ENCODE assay signal across 25 cellular contexts in the genomic region with DNA sequence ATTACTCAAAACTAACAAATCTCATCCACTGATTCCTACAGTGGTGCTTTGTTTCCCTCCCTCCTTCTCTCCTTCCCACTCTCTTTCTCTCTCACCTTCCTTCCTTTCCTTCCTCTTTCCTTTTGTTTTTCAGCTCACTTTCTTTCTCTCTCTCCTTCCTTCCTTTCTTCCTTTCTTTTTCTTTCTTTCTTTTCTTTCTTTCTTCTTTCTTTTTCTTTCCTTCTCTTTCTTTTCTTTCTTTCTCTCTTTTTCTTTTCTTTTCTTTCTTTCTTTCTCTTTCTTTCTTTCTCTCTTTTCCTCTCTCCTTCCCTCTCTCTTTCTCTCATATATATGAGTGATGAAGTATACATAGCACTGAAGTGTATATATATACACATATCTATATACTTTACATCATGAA.
DNase-seq lines count a peak whose midpoint lies in the region; ATAC-seq and TF ChIP-seq lines count a peak whose summit lies in the region.
"Had no signal": no experiment of that assay in that cellular context is flagged by ENCODE, and none has a peak within 500 bp of the region (broad histone marks: within the 10 kb centered on the region; RNA-seq: fewer than 3 reads in every experiment).

No MANE protein-coding gene starts in this region.

- H3K9me3 ChIP-seq in CD8-positive, alpha-beta T cell (ENCODE audit: low read length), result no peaks in the 10 kb centered on the region
- no peaks in the 10 kb centered on the region for H3K9me3 ChIP-seq in endodermal cell (ENCODE audit: control insufficient read depth, low read length)
- no peaks in the 10 kb centered on the region for H3K9me3 ChIP-seq in vagina
- H3K9me3 ChIP-seq in MM.1S (replicated peaks; ENCODE audit: insufficient read depth, low read length), result no peaks in the 10 kb centered on the region
- H3K9me3 ChIP-seq: A549, BE2C, BLaER1 had no signal

- H3K27ac ChIP-seq in CD8-positive, alpha-beta T cell (ENCODE audit: low read depth, low read length), result no peak overlapping the region
- no peak overlapping the region for H3K27ac ChIP-seq in endodermal cell (ENCODE audit: low read depth, low read length)
- no peak overlapping the region for H3K27ac ChIP-seq in vagina
- no peak overlapping the region for H3K27ac ChIP-seq in MM.1S (ENCODE audit: low read length)
- H3K27ac ChIP-seq: 22Rv1, A549, BLaER1 had no signal

- H3K27ac Mint-ChIP-seq in activated T-cell treated with anti-CD3 and anti-CD28 coated beads, Interleukin-2, amount 50 U/mL, for 72 hours, result peak overlapping the region; percentile 66
- H3K27ac Mint-ChIP-seq in CD8-positive, alpha-beta T cell, result no peak overlapping the region
- H3K27ac Mint-ChIP-seq in WTC11 (no peak overlapping the region), endodermal cell (peak overlapping the region; percentile 10)
- H3K27ac Mint-ChIP-seq: CD4-positive, alpha-beta T cell; CD8-positive, alpha-beta memory T cell had no signal

- DNase-seq in activated T-cell treated with anti-CD3 and anti-CD28 coated beads, Interleukin-2, amount 50 U/mL, for 72 hours, result no peak
- DNase-seq in activated T-cell treated with anti-CD3 and anti-CD28 coated beads, Interleukin-2, amount 50 U/mL, for 48 hours, result no peak
- DNase-seq in CD8-positive, alpha-beta T cell, result no peak
- DNase-seq in WTC11 (ENCODE audit: low spot score) (no peak), endodermal cell (no peak), vagina (ENCODE audit: extremely low spot score in 2 of 2) (no peak), MM.1S (no peak)
- DNase-seq: AML-193; BE2C; C1 segment of cervical spinal cord; CD4-positive, alpha-beta T cell; CD8-positive, alpha-beta memory T cell; COR-L47; DMS 273 treated with DMSO at 0.1 percent for 48 hours; DMS153; DMS53; DMS79; DND-41; EL; GDM1 had no signal

- POLR2A ChIA-PET in CD8-positive, alpha-beta T cell (lab: Charles Lee), result no interaction called here
- POLR2A ChIA-PET in WTC11 (lab: Charles Lee), result no interaction called here

- H3K36me3 Mint-ChIP-seq in activated T-cell treated with anti-CD3 and anti-CD28 coated beads, Interleukin-2, amount 50 U/mL, for 72 hours (ENCODE audit: insufficient read depth in 2 of 2), result no peaks in the 10 kb centered on the region
- no peaks in the 10 kb centered on the region for H3K36me3 Mint-ChIP-seq in CD8-positive, alpha-beta T cell
- H3K36me3 Mint-ChIP-seq in WTC11, result no peaks in the 10 kb centered on the region
- H3K36me3 Mint-ChIP-seq in endodermal cell (ENCODE audit: low read depth), result no peaks in the 10 kb centered on the region
- H3K36me3 Mint-ChIP-seq: CD8-positive, alpha-beta memory T cell had no signal

- H3K9ac ChIP-seq in endodermal cell (ENCODE audit: extremely low read depth, low read length, poor library complexity, severe bottlenecking), result no peak overlapping the region
- no peak overlapping the region for H3K9ac ChIP-seq in MM.1S (ENCODE audit: low read length)
- H3K9ac ChIP-seq: BLaER1 had no signal

- no peak overlapping the region for H2AFZ ChIP-seq in MM.1S (ENCODE audit: low read length)

- H3K4me2 ChIP-seq in MM.1S (ENCODE audit: low read depth, low read length), result no peak overlapping the region
- H3K4me2 ChIP-seq: A549, BLaER1 had no signal

- H3K9me3 Mint-ChIP-seq in activated T-cell treated with anti-CD3 and anti-CD28 coated beads, Interleukin-2, amount 50 U/mL, for 72 hours, result peaks cover 0 to 2% of the 10 kb centered on the region in 2 donors
- peaks cover 5% of the 10 kb centered on the region for H3K9me3 Mint-ChIP-seq in CD8-positive, alpha-beta T cell
- H3K9me3 Mint-ChIP-seq in WTC11, result no peaks in the 10 kb centered on the region
- H3K9me3 Mint-ChIP-seq in endodermal cell, result no peaks in the 10 kb centered on the region
- H3K9me3 Mint-ChIP-seq: CD4-positive, alpha-beta T cell had no signal

- no peaks in the 10 kb centered on the region for H3F3A ChIP-seq in MM.1S (ENCODE audit: insufficient read depth, low read length)

- H3K4me1 ChIP-seq in CD8-positive, alpha-beta T cell (ENCODE audit: insufficient read depth, low read length), result no peaks in the 10 kb centered on the region
- H3K4me1 ChIP-seq in endodermal cell (ENCODE audit: control insufficient read depth, insufficient read depth, low read length) (no peaks in the 10 kb centered on the region), vagina (no peaks in the 10 kb centered on the region), MM.1S (ENCODE audit: low read length) (no peaks in the 10 kb centered on the region)
- H3K4me1 ChIP-seq: A549, BE2C, BLaER1 had no signal

- H3K4me3 ChIP-seq in CD8-positive, alpha-beta T cell (ENCODE audit: low read depth, low read length), result no peak overlapping the region
- H3K4me3 ChIP-seq in endodermal cell (ENCODE audit: low read length) (no peak overlapping the region), vagina (no peak overlapping the region), MM.1S (ENCODE audit: low read length) (no peak overlapping the region)
- H3K4me3 ChIP-seq: A549, BLaER1, GM12878 had no signal

- no peaks in the 10 kb centered on the region for H3K27me3 Mint-ChIP-seq in activated T-cell treated with anti-CD3 and anti-CD28 coated beads, Interleukin-2, amount 50 U/mL, for 72 hours (ENCODE audit: low read depth)
- no peaks in the 10 kb centered on the region for H3K27me3 Mint-ChIP-seq in CD8-positive, alpha-beta T cell (ENCODE audit: low read depth)
- H3K27me3 Mint-ChIP-seq in WTC11 (ENCODE audit: low read depth) (no peaks in the 10 kb centered on the region), endodermal cell (ENCODE audit: insufficient read depth) (no peaks in the 10 kb centered on the region)
- H3K27me3 Mint-ChIP-seq: CD4-positive, alpha-beta T cell; CD8-positive, alpha-beta memory T cell had no signal

- H3K36me3 ChIP-seq in CD8-positive, alpha-beta T cell (ENCODE audit: insufficient read depth, low read length), result no peaks in the 10 kb centered on the region
- H3K36me3 ChIP-seq in endodermal cell (ENCODE audit: control insufficient read depth, insufficient read depth, low read length), result no peaks in the 10 kb centered on the region
- H3K36me3 ChIP-seq in vagina, result no peaks in the 10 kb centered on the region
- no peaks in the 10 kb centered on the region for H3K36me3 ChIP-seq in MM.1S (replicated peaks; ENCODE audit: insufficient read depth, low read length)
- H3K36me3 ChIP-seq: BE2C, BLaER1 had no signal

- H3K4me3 Mint-ChIP-seq in activated T-cell treated with anti-CD3 and anti-CD28 coated beads, Interleukin-2, amount 50 U/mL, for 72 hours, result no peak overlapping the region
- H3K4me3 Mint-ChIP-seq in CD8-positive, alpha-beta T cell, result no peak overlapping the region
- H3K4me3 Mint-ChIP-seq in WTC11, result no peak overlapping the region
- no peak overlapping the region for H3K4me3 Mint-ChIP-seq in endodermal cell
- H3K4me3 Mint-ChIP-seq: CD4-positive, alpha-beta T cell; CD8-positive, alpha-beta memory T cell had no signal

- H3K9me2 ChIP-seq in MM.1S (replicated peaks; ENCODE audit: insufficient read depth, low read length), result no peaks in the 10 kb centered on the region

- no peaks in the 10 kb centered on the region for H3K4me1 Mint-ChIP-seq in activated T-cell treated with anti-CD3 and anti-CD28 coated beads, Interleukin-2, amount 50 U/mL, for 72 hours (ENCODE audit: low read depth)
- no peaks in the 10 kb centered on the region for H3K4me1 Mint-ChIP-seq in CD8-positive, alpha-beta T cell (ENCODE audit: low read depth)
- H3K4me1 Mint-ChIP-seq in WTC11 (no peaks in the 10 kb centered on the region), endodermal cell (no peaks in the 10 kb centered on the region)
- H3K4me1 Mint-ChIP-seq: CD8-positive, alpha-beta memory T cell had no signal

- H3K27me3 ChIP-seq in CD8-positive, alpha-beta T cell (ENCODE audit: insufficient read depth, low read length), result no peaks in the 10 kb centered on the region
- H3K27me3 ChIP-seq in endodermal cell (ENCODE audit: control insufficient read depth, insufficient read depth, low read length, poor library complexity, severe bottlenecking) (no peaks in the 10 kb centered on the region), vagina (no peaks in the 10 kb centered on the region), MM.1S (replicated peaks; ENCODE audit: insufficient read depth, low read length) (no peaks in the 10 kb centered on the region)
- H3K27me3 ChIP-seq: BE2C, BLaER1 had no signal

- H3K79me2 ChIP-seq in MM.1S (ENCODE audit: low read length), result no peaks in the 10 kb centered on the region

- ATAC-seq in activated T-cell treated with anti-CD3 and anti-CD28 coated beads, Interleukin-2, amount 50 U/mL, for 72 hours (replicated peaks in 1 of 2), result no peak
- no peak for ATAC-seq in CD8-positive, alpha-beta T cell
- ATAC-seq in WTC11 (no peak), HG02885 (IDR thresholded peaks at IDR 0.05; ENCODE audit: poor library complexity, unreplicated experiment) (no peak)
- ATAC-seq: A549, GM12878 had no signal

- peak; percentile 22 for TF ChIP-seq CTCF in CD8-positive, alpha-beta T cell (IDR thresholded peaks at IDR 0.05)
- TF ChIP-seq CTCF in WTC11 (IDR thresholded peaks at IDR 0.05) (no peak), endodermal cell (conservative IDR thresholded peaks at IDR 0.05) (no peak), vagina (IDR thresholded peaks at IDR 0.05) (no peak), MM.1S (IDR thresholded peaks at IDR 0.05; ENCODE audit: low read length) (no peak)

- H4K20me1 ChIP-seq in MM.1S (ENCODE audit: insufficient read depth, low read length), result no peaks in the 10 kb centered on the region
- H4K20me1 ChIP-seq: BLaER1 had no signal

- no peak for TF ChIP-seq POLR2A in vagina (IDR thresholded peaks at IDR 0.05)

- intact Hi-C loops in CD8-positive, alpha-beta T cell (cut with DNase I, micrococcal nuclease), result no loop called here
- intact Hi-C loops in vagina (cut with DNase I), result no loop called here

- CTCF ChIA-PET in CD8-positive, alpha-beta T cell (lab: Charles Lee), result no interaction called here
- CTCF ChIA-PET in WTC11 (lab: Charles Lee), result no interaction called here

TF ChIP-seq in WTC11, 78 proteins besides CTCF, POLR2A, EP300 and RAD21:
- TF ChIP-seq, protein P1, sequence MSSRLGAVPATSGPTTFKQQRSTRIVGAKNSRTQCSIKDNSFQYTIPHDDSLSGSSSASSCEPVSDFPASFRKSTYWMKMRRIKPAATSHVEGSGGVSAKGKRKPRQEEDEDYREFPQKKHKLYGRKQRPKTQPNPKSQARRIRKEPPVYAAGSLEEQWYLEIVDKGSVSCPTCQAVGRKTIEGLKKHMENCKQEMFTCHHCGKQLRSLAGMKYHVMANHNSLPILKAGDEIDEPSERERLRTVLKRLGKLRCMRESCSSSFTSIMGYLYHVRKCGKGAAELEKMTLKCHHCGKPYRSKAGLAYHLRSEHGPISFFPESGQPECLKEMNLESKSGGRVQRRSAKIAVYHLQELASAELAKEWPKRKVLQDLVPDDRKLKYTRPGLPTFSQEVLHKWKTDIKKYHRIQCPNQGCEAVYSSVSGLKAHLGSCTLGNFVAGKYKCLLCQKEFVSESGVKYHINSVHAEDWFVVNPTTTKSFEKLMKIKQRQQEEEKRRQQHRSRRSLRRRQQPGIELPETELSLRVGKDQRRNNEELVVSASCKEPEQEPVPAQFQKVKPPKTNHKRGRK (CRISPR knock-in tag; IDR thresholded peaks at IDR 0.05; ENCODE audit: borderline replicate concordance), result 0 out of 2 replicates have a peak, but pooled peaks have one; percentile 30
- TF ChIP-seq SMAD3 (CRISPR knock-in tag; IDR thresholded peaks at IDR 0.05; ENCODE audit: borderline replicate concordance), result no peak

Comparison
In these comparisons a context has a peak if more than half of its experiments do, and no peak if none do; other contexts are left out.
1. H3K27ac Mint-ChIP-seq: peak in activated T-cell treated with anti-CD3 and anti-CD28 coated beads, Interleukin-2, amount 50 U/mL, for 72 hours (single experiment) and endodermal cell (single experiment); none in CD8-positive, alpha-beta T cell (single experiment) and WTC11 (single experiment).